Comparison of ENCODE assay signal across 22 cellular contexts in genomic region chr5:4533457-4534105, GRCh38.
DNase-seq lines count a peak whose midpoint lies in the region; ATAC-seq, FAIRE-seq and TF ChIP-seq lines count a peak whose summit lies in the region.
"Had no signal": no experiment of that assay in that cellular context is flagged by ENCODE, and none has a peak within 500 bp of the region (broad histone marks: within the 10 kb centered on the region; RNA-seq: fewer than 3 reads in every experiment).

No MANE protein-coding gene starts in this region.

- no peaks in the 10 kb centered on the region for H3K79me2 ChIP-seq in astrocyte (ENCODE audit: insufficient read depth, low read length)

- no peak overlapping the region for H3K4me2 ChIP-seq in astrocyte (ENCODE audit: low read length)
- H3K4me2 ChIP-seq: GM23338, KMS-11 had no signal

- no peak overlapping the region for H2AFZ ChIP-seq in astrocyte (ENCODE audit: low read depth, low read length)
- H2AFZ ChIP-seq: GM23338 had no signal

- TF ChIP-seq CTCF in astrocyte (IDR thresholded peaks at IDR 0.05; ENCODE audit: insufficient read depth, low read depth, low read length) (no peak), fibroblast of the aortic adventitia (IDR thresholded peaks at IDR 0.05; ENCODE audit: insufficient read depth, low read length) (no peak), stomach (IDR thresholded peaks at IDR 0.05) (no peak)

- H3K27ac Mint-ChIP-seq in astrocyte (ENCODE audit: unreplicated experiment): no peak overlapping the region
- H3K27ac Mint-ChIP-seq: CD4-positive, CD25-positive, alpha-beta regulatory T cell; GM23338 had no signal

- DNase-seq in Daoy (ENCODE audit: low read depth): peak; percentile 76
- peak; percentile 53 for DNase-seq in M059J (ENCODE audit: low read depth)
- peak; percentile 63 for DNase-seq in astrocyte (ENCODE audit: low read depth)
- DNase-seq in fibroblast of the aortic adventitia (ENCODE audit: low read depth): peak; percentile 42
- no peak for DNase-seq in stomach
- DNase-seq in DMS79 treated with DMSO at 0.1 percent for 48 hours (lab: John Stamatoyannopoulos, UW): no peak
- DNase-seq: CD4-positive, CD25-positive, alpha-beta regulatory T cell; DMS79; HCEC 1CT; MM.1S; NCI-H1092; NCI-H1436; NCI-H187 treated with DMSO at 0.1 percent for 48 hours; NCI-H2107; NCI-H2227 treated with DMSO at 0.1 percent for 48 hours; NCI-H510A; Right ventricle myocardium superior had no signal

- H3K27ac ChIP-seq in astrocyte (ENCODE audit: low read depth, low read length): no peak overlapping the region
- H3K27ac ChIP-seq in stomach: no peak overlapping the region
- H3K27ac ChIP-seq: KMS-11 had no signal

- H3K4me1 Mint-ChIP-seq in astrocyte (ENCODE audit: low read depth, unreplicated experiment): peaks cover 13% of the 10 kb centered on the region
- H3K4me1 Mint-ChIP-seq: CD4-positive, CD25-positive, alpha-beta regulatory T cell; GM23338 had no signal

- FAIRE-seq in astrocyte (lab: Jason Lieb, UNC): no peak
- FAIRE-seq: GM12891 had no signal

- no peaks in the 10 kb centered on the region for H4K20me1 ChIP-seq in astrocyte (ENCODE audit: insufficient read depth, low read length)

- no peak for TF ChIP-seq EP300 in stomach (IDR thresholded peaks at IDR 0.05)

- H3K9me3 Mint-ChIP-seq in astrocyte (ENCODE audit: unreplicated experiment): peaks cover 12% of the 10 kb centered on the region

- H3K4me1 ChIP-seq in astrocyte (ENCODE audit: insufficient read depth, low read length) (no peaks in the 10 kb centered on the region), stomach (no peaks in the 10 kb centered on the region)

- H3K27me3 Mint-ChIP-seq in astrocyte (ENCODE audit: low read depth, unreplicated experiment): peaks cover 12% of the 10 kb centered on the region
- H3K27me3 Mint-ChIP-seq: CD4-positive, CD25-positive, alpha-beta regulatory T cell had no signal

- 62 to 85% (median 78%) methylated on average over 3 of the region's 3 CpGs for WGBS in stomach, 5 donors

- no peak for ATAC-seq in GM21528 (IDR thresholded peaks at IDR 0.05; ENCODE audit: low FRiP score, unreplicated experiment)
- ATAC-seq: GM23338, Panc1 had no signal

- H3K27me3 ChIP-seq in astrocyte (ENCODE audit: insufficient read depth, low read length) (no peaks in the 10 kb centered on the region), stomach (no peaks in the 10 kb centered on the region)

- intact Hi-C loops in stomach (cut with DNase I; ENCODE audit: low total_unique reads): no loop called here

- no peak overlapping the region for H3K4me3 Mint-ChIP-seq in astrocyte (ENCODE audit: unreplicated experiment)
- H3K4me3 Mint-ChIP-seq: CD4-positive, CD25-positive, alpha-beta regulatory T cell; GM23338 had no signal

- peaks cover 3% of the 10 kb centered on the region for H3K36me3 Mint-ChIP-seq in astrocyte (ENCODE audit: low read depth, unreplicated experiment)
- H3K36me3 Mint-ChIP-seq: CD4-positive, CD25-positive, alpha-beta regulatory T cell had no signal

- H3K36me3 ChIP-seq in astrocyte (ENCODE audit: insufficient read depth, low read length): no peaks in the 10 kb centered on the region
- no peaks in the 10 kb centered on the region for H3K36me3 ChIP-seq in stomach

- no peaks in the 10 kb centered on the region for H3K9me3 ChIP-seq in astrocyte (ENCODE audit: insufficient read depth, low read depth, low read length)
- peaks cover 0 to 15% (median 4%) of the 10 kb centered on the region in 4 donors for H3K9me3 ChIP-seq in stomach

- no peak overlapping the region for H3K4me3 ChIP-seq in astrocyte (ENCODE audit: insufficient read depth, low read depth, low read length)
- no peak overlapping the region for H3K4me3 ChIP-seq in fibroblast of the aortic adventitia (ENCODE audit: low read depth, low read length)
- H3K4me3 ChIP-seq in stomach: no peak overlapping the region
- H3K4me3 ChIP-seq: GM23338 had no signal

- no peak overlapping the region for H3K9ac ChIP-seq in astrocyte (ENCODE audit: low read length)
- H3K9ac ChIP-seq: KMS-11 had no signal

- no peak for TF ChIP-seq POLR2A in stomach (IDR thresholded peaks at IDR 0.05)

Comparison
In these comparisons a context has a peak if more than half of its experiments do, and no peak if none do; other contexts are left out.
1. DNase-seq: peak in Daoy (single experiment), M059J (single experiment), astrocyte (single experiment) and fibroblast of the aortic adventitia (single experiment); none in stomach (single experiment) and DMS79 treated with DMSO at 0.1 percent for 48 hours (single experiment).